ENCODE assay signal across 9 cellular contexts in the genomic region with DNA sequence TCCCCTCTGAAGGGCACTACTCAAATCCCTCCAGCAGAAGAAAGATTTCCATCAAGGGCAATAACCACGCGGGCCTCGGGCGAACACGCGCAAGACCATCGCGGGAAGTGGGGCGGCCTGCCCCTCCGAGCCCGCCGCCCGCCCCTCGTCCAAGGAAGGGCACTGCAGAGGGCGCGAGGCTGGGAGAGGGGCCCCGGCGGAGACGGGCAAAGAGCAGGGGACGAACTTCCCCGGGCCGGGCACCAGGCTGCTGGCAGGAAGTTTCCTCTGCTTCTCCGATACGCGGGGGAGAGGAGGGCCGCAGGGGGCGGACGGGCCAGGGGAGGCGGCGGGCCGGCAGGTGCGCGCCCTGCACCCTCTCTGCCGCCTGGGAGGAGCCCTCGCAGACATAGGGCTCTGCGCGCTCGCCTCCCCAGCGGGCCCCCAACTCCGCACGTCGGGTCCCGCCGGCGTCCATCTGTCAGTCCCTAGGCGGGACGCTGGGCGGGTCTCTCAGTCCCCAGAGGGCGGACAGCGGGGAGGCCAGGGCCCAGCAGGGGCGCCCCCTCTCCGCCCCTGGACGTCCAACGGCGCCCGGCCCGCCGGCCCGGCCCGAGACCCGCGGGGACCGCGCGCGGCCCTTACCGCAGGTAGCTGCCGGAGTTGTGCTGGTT. TPM values are rescaled to one million over a fixed set of nuclear protein-coding genes. Genes with fewer than 3 reads are reported as not detected.
DNase-seq lines count a peak whose midpoint lies in the region; ATAC-seq and TF ChIP-seq lines count a peak whose summit lies in the region.
"Had no signal": no experiment of that assay in that cellular context is flagged by ENCODE, and none has a peak within 500 bp of the region (broad histone marks: within the 10 kb centered on the region; RNA-seq: fewer than 3 reads in every experiment).

No MANE protein-coding gene starts in this region.

- peak overlapping the region; percentile 19; the same call in 1 of the 2 replicates for H3K4me2 ChIP-seq in DOHH2 (ENCODE audit: low read length)

- no peak for DNase-seq in breast epithelium (ENCODE audit: low spot score in 2 of 2)
- no peak for DNase-seq in nucleus accumbens (lab: John Stamatoyannopoulos, UW)
- DNase-seq in NCI-H526 treated with DMSO at 0.1 percent for 48 hours (lab: John Stamatoyannopoulos, UW), result no peak
- DNase-seq in SIG-M5 (lab: John Stamatoyannopoulos, UW), result no peak
- DNase-seq in NCI-H187 (lab: John Stamatoyannopoulos, UW), result no peak

- H4K20me1 ChIP-seq in DOHH2 (ENCODE audit: control insufficient read depth, insufficient read depth, low read depth, low read length), result no peaks in the 10 kb centered on the region

- TF ChIP-seq CTCF in DOHH2 (IDR thresholded peaks at IDR 0.05; ENCODE audit: low read depth, low read length, poor library complexity, severe bottlenecking) (no peak), breast epithelium (IDR thresholded peaks at IDR 0.05) (no peak)

- H3K4me3 ChIP-seq in DOHH2 (ENCODE audit: low read length) (no peak overlapping the region), breast epithelium (peak overlapping the region; percentile 45 to 81 (median 73)), mucosa of rectum (ENCODE audit: low read length in 2 of 2) (peak overlapping the region; percentile 80 to 83)

- peaks cover 5% of the 10 kb centered on the region; the same call in 1 of the 2 replicates for H3K27me3 ChIP-seq in DOHH2 (ENCODE audit: control insufficient read depth, low read length)
- peaks cover 0 to 7% of the 10 kb centered on the region in 2 donors for H3K27me3 ChIP-seq in breast epithelium
- H3K27me3 ChIP-seq in mucosa of rectum (ENCODE audit: control insufficient read depth in 2 of 2, insufficient read depth in 2 of 2, low read length in 2 of 2), result no peaks in the 10 kb centered on the region

- H3K79me2 ChIP-seq in DOHH2 (ENCODE audit: control insufficient read depth, low read length), result no peaks in the 10 kb centered on the region

- peaks cover 4% of the 10 kb centered on the region for H3K4me1 ChIP-seq in DOHH2 (ENCODE audit: control insufficient read depth, low read length)
- H3K4me1 ChIP-seq in breast epithelium, result peaks cover 0 to 9% of the 10 kb centered on the region in 2 donors
- peaks cover 0 to 6% of the 10 kb centered on the region in 2 donors for H3K4me1 ChIP-seq in mucosa of rectum (ENCODE audit: control insufficient read depth in 2 of 2, insufficient read depth in 2 of 2, low read length in 2 of 2)

- no peaks in the 10 kb centered on the region for H3K9me3 ChIP-seq in DOHH2 (ENCODE audit: control insufficient read depth, insufficient read depth, low read length)
- H3K9me3 ChIP-seq in breast epithelium, result no peaks in the 10 kb centered on the region
- no peaks in the 10 kb centered on the region for H3K9me3 ChIP-seq in mucosa of rectum (ENCODE audit: control insufficient read depth in 2 of 2, low read length in 2 of 2)

- peak; percentile 28 for ATAC-seq in HG03103 (IDR thresholded peaks at IDR 0.05; ENCODE audit: low read depth, unreplicated experiment)

- TF ChIP-seq POLR2A in breast epithelium (IDR thresholded peaks at IDR 0.05), result no peak

- H3F3A ChIP-seq in DOHH2 (ENCODE audit: control insufficient read depth, insufficient read depth), result no peaks in the 10 kb centered on the region

- intact Hi-C loops in breast epithelium (cut with DNase I; ENCODE audit: low total_unique reads), result no loop called here

- H3K36me3 ChIP-seq in DOHH2 (ENCODE audit: control insufficient read depth, low read length) (no peaks in the 10 kb centered on the region), breast epithelium (no peaks in the 10 kb centered on the region), mucosa of rectum (ENCODE audit: control insufficient read depth in 2 of 2, insufficient read depth in 2 of 2, low read length in 2 of 2) (peaks cover 7 to 9% of the 10 kb centered on the region in 2 donors)

- no peaks in the 10 kb centered on the region for H3K9me2 ChIP-seq in DOHH2 (replicated peaks; ENCODE audit: control insufficient read depth, low read length)

- H3K9ac ChIP-seq in mucosa of rectum (ENCODE audit: low read depth in 1 of 2, low read length in 2 of 2), result peak overlapping the region; percentile 81 to 95

- H3K27ac ChIP-seq in DOHH2 (ENCODE audit: low read depth, low read length) (no peak overlapping the region), breast epithelium (peak overlapping the region; percentile 75), mucosa of rectum (ENCODE audit: low read depth in 2 of 2, low read length in 2 of 2) (peak overlapping the region; percentile 88 to 92)

RNA-seq across cellular contexts. Expression of gene TFCP2L1, which starts 0.5 kb away (rescaled TPM):
- total RNA-seq in breast epithelium, result 10 to 100 TPM in 1 of 3 donors, 1 to 10 TPM in 2; 7.5 to 90.3 (median 8.3) TPM
- total RNA-seq: glomerular endothelial cell had no signal
